Comparison of ENCODE assay signal across 8 cellular contexts in genomic region chr4:83010522-83011318, GRCh38. TPM values are rescaled to one million over a fixed set of nuclear protein-coding genes. Genes with fewer than 3 reads are reported as not detected.
DNase-seq lines count a peak whose midpoint lies in the region; ATAC-seq and TF ChIP-seq lines count a peak whose summit lies in the region.

Gene LIN54, minus strand, starts transcription at chr4:83010823. Its CDS starts 25,979 bp downstream, at chr4:82984844.

- H3K4me1 ChIP-seq in cardiac muscle cell (ENCODE audit: low read depth) (no peaks in the 10 kb centered on the region), trophoblast cell (ENCODE audit: control insufficient read depth in 1 of 2, insufficient read depth in 2 of 2, low read length in 2 of 2) (peaks cover 0 to 2% of the 10 kb centered on the region in 2 experiments), tibial nerve (peaks cover 7 to 42% (median 20%) of the 10 kb centered on the region in 4 donors)

- H3K4me3 ChIP-seq in cardiac muscle cell: peak within 1 kb of the TSS; percentile 98
- peak within 1 kb of the TSS; percentile 71 for H3K4me3 ChIP-seq in trophoblast cell (ENCODE audit: low read depth, low read length)
- peak within 1 kb of the TSS; percentile 50 to 80 (median 72) for H3K4me3 ChIP-seq in tibial nerve

- peak within 1 kb of the TSS; percentile 39 for H3K9ac ChIP-seq in trophoblast cell (ENCODE audit: low read length)

- peak within 1 kb of the TSS; percentile 90 for H3K4ac ChIP-seq in trophoblast cell (ENCODE audit: low read depth, low read length)

- H2AFZ ChIP-seq in trophoblast cell (ENCODE audit: insufficient read depth, low read length, poor library complexity): peak within 1 kb of the TSS; percentile 81

- H2AK5ac ChIP-seq in trophoblast cell (ENCODE audit: low read length): no peak within 1 kb of the TSS

- peak within 1 kb of the TSS; percentile 94 for H3K4me2 ChIP-seq in trophoblast cell (ENCODE audit: low read length)

- H3K27me3 ChIP-seq in cardiac muscle cell: no peaks in the 10 kb centered on the region
- H3K27me3 ChIP-seq in trophoblast cell (ENCODE audit: insufficient read depth, low read length): no peaks in the 10 kb centered on the region
- H3K27me3 ChIP-seq in tibial nerve: no peaks in the 10 kb centered on the region

- peak within 1 kb of the TSS; percentile 75 for H4K91ac ChIP-seq in trophoblast cell (ENCODE audit: low read depth, low read length)

- peak within 1 kb of the TSS; percentile 88 for H3K27ac ChIP-seq in cardiac muscle cell
- H3K27ac ChIP-seq in trophoblast cell (ENCODE audit: low read depth, low read length): peak within 1 kb of the TSS; percentile 45
- H3K27ac ChIP-seq in tibial nerve: peak within 1 kb of the TSS; percentile 82 to 90 (median 89)

- H3K79me1 ChIP-seq in trophoblast cell (ENCODE audit: low read length): peaks cover 9% of the 10 kb centered on the region

- TF ChIP-seq EP300 in tibial nerve (IDR thresholded peaks at IDR 0.05): no peak

- WGBS in trophoblast cell (ENCODE audit: extremely low coverage, insufficient coverage, insufficient read length): no CpG with 5 or more reads among the region's 54 CpGs
- 0 to 1% methylated on average over 41 to 44 of the region's 54 CpGs for WGBS in tibial nerve, 2 donors

- H3K14ac ChIP-seq in trophoblast cell (ENCODE audit: low read length): peak within 1 kb of the TSS; percentile 86

- no peak for TF ChIP-seq POLR2A in tibial nerve (IDR thresholded peaks at IDR 0.05)

- no peak for TF ChIP-seq CTCF in cardiac muscle cell (IDR thresholded peaks at IDR 0.05; ENCODE audit: low read depth, low read length)
- TF ChIP-seq CTCF in tibial nerve (IDR thresholded peaks at IDR 0.05): no peak

- H3K36me3 ChIP-seq in cardiac muscle cell: no peaks in the 10 kb centered on the region
- no peaks in the 10 kb centered on the region for H3K36me3 ChIP-seq in trophoblast cell (ENCODE audit: control insufficient read depth in 1 of 2, insufficient read depth in 2 of 2, low read length in 2 of 2)
- no peaks in the 10 kb centered on the region for H3K36me3 ChIP-seq in tibial nerve

- DNase-seq in Daoy (ENCODE audit: low read depth): peak; percentile 70
- DNase-seq in LHCN-M2 (ENCODE audit: low read depth): peak; percentile 70
- peak; percentile 84 for DNase-seq in T follicular helper cell (ENCODE audit: low read depth)
- DNase-seq in activated naive CD8-positive, alpha-beta T cell treated with anti-CD3 and anti-CD28 coated beads, Interleukin-2, amount 50 U/mL, for 16 hours (ENCODE audit: low read depth, low spot score): peak; percentile 57
- DNase-seq in cardiac muscle cell (ENCODE audit: low read depth in 1 of 2, low spot score in 1 of 2): peak; percentile 79 to 87
- peak; percentile 57 to 68 for DNase-seq in trophoblast cell
- DNase-seq in tibial nerve (ENCODE audit: low spot score in 2 of 2): peak; percentile 54 to 55

- peak within 1 kb of the TSS; percentile 87 for H3K18ac ChIP-seq in trophoblast cell (ENCODE audit: low read length)

- peak within 1 kb of the TSS; percentile 68 for H4K12ac ChIP-seq in trophoblast cell (ENCODE audit: low read depth, low read length)

- H3K9me3 ChIP-seq in cardiac muscle cell (ENCODE audit: low read depth): no peaks in the 10 kb centered on the region
- H3K9me3 ChIP-seq in trophoblast cell (ENCODE audit: insufficient read depth, low read depth, low read length): no peaks in the 10 kb centered on the region
- no peaks in the 10 kb centered on the region for H3K9me3 ChIP-seq in tibial nerve

- peak within 1 kb of the TSS; percentile 90 for H4K8ac ChIP-seq in trophoblast cell (ENCODE audit: low read depth, low read length)

- ATAC-seq in GM21737 (IDR thresholded peaks at IDR 0.05; ENCODE audit: unreplicated experiment): peak; percentile 48

- no peak within 1 kb of the TSS for H3K23ac ChIP-seq in trophoblast cell (ENCODE audit: low read length)

- H2BK5ac ChIP-seq in trophoblast cell (ENCODE audit: low read depth, low read length, poor library complexity): peak within 1 kb of the TSS; percentile 80

- H2BK120ac ChIP-seq in trophoblast cell (ENCODE audit: insufficient read depth, low read length, poor library complexity): peak within 1 kb of the TSS; percentile 63

- H2BK12ac ChIP-seq in trophoblast cell (ENCODE audit: low read length): no peak within 1 kb of the TSS

- peaks cover 9% of the 10 kb centered on the region for H3K79me2 ChIP-seq in trophoblast cell (ENCODE audit: control insufficient read depth, insufficient read depth, low read length, poor library complexity)

RNA-seq across cellular contexts. Expression of gene LIN54, which starts in this region (rescaled TPM):
- total RNA-seq in Daoy (2014; rRNA removed; shearing (Covaris generic)): 12.7 and 15.3 TPM in 2 replicates
- total RNA-seq in LHCN-M2 (2014; rRNA removed) (26.0 and 29.4 TPM in 2 replicates), cardiac muscle cell (8.7 and 9.2 TPM in 2 replicates), tibial nerve (10 to 100 TPM in 3 of 4 donors, 1 to 10 TPM in 1; 9.4 to 15.1 (median 11.9) TPM)
- polyA plus RNA-seq in LHCN-M2 (2012): 4.3 TPM
- polyA plus RNA-seq in cardiac muscle cell: 4.5 and 4.8 TPM in 2 replicates
- polyA plus RNA-seq in trophoblast cell (2013): 13.7 and 13.8 TPM in 2 replicates

Comparison
In these comparisons a context has a peak if more than half of its experiments do, and no peak if none do; other contexts are left out.
1. Peak in every context shown above with its lines: DNase-seq, ATAC-seq, H3K4me3 ChIP-seq and H3K27ac ChIP-seq.